ENCODE assay signal across 15 cellular contexts in the genomic region with DNA sequence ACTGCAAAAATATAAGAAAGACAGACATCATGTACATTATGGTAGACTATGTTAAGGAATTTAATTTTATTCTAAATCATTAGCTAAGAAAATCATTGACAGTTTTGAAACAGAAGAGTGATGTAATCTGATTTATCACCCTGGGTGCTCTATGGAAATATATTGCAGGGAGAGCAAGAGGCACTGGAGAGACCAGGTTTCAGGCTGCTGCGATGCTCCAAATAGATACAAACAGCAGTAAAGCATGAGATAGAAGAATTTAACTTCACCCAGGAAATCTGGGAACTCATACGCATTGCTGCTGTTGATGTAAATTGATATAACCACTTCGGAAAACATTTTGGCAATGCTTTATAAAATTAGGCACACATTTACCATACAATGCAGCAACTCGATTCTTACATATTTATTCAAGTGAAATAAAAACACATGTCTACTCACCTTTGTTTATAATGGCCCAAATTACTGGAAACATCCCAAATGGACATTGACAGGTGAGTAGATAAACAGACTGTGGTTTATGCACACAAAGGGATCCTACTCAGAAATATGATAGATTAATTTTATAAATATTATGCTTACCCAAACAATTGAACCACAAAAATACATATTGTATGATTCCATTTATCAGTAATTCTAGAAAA.
"Had no signal": no experiment of that assay in that cellular context is flagged by ENCODE, and none has a peak within 500 bp of the region (broad histone marks: within the 10 kb centered on the region; RNA-seq: fewer than 3 reads in every experiment).

No MANE protein-coding gene starts in this region.

- DNase-seq: activated B cell treated with CpG ODN at 0.5 μM for 24 hours; activated CD4-positive, alpha-beta T cell treated with anti-CD3 and anti-CD28 coated beads, Interleukin-2, amount 10 ng/mL, durations not matched to agents 24 days and 14 days; activated CD8-positive, alpha-beta memory T cell treated with anti-CD3 and anti-CD28 coated beads, Interleukin-2, amount 50 U/mL, for 4 hours; activated CD8-positive, alpha-beta T cell treated with anti-CD3 and anti-CD28 coated beads, Interleukin-2, amount 10 ng/mL, durations not matched to agents 7 days and 5 days; activated gamma-delta T cell; activated T-cell treated with anti-CD3 and anti-CD28 coated beads, Interleukin-2, amount 50 U/mL, for 48 hours; amniotic stem cell; caudate nucleus; islet precursor cell; left ventricle myocardium inferior; naive thymus-derived CD8-positive, alpha-beta T cell; pancreas; sigmoid colon; stimulated activated CD4-positive, alpha-beta T cell treated with anti-CD3 and anti-CD28 coated beads, Interleukin-1b, Interleukin-23, amount 100 ng/mL, for 48 hours; stimulated activated naive CD8-positive, alpha-beta T cell treated with anti-CD3 and anti-CD28 coated beads, Interleukin-15, amount 100 ng/mL, for 72 hours had no signal

- H3K4me3 ChIP-seq: left ventricle myocardium inferior, pancreas, sigmoid colon had no signal

- H3K4me1 ChIP-seq: left ventricle myocardium inferior, pancreas, sigmoid colon had no signal

- H3K27ac ChIP-seq: left ventricle myocardium inferior, pancreas, sigmoid colon had no signal

- H3K9me3 ChIP-seq: left ventricle myocardium inferior, pancreas, sigmoid colon had no signal

- H3K27me3 ChIP-seq: pancreas, sigmoid colon had no signal

- H3K36me3 ChIP-seq: left ventricle myocardium inferior, pancreas, sigmoid colon had no signal
